In genomic region chr12:123506059-123506842, GRCh38 we compare ENCODE assay signal across 20 cellular contexts. TPM values are rescaled to one million over a fixed set of nuclear protein-coding genes. Genes with fewer than 3 reads are reported as not detected.
DNase-seq lines count a peak whose midpoint lies in the region; ATAC-seq, FAIRE-seq and TF ChIP-seq lines count a peak whose summit lies in the region.
"Had no signal": no experiment of that assay in that cellular context is flagged by ENCODE, and none has a peak within 500 bp of the region (broad histone marks: within the 10 kb centered on the region; RNA-seq: fewer than 3 reads in every experiment).

No MANE protein-coding gene starts in this region.

- no peak overlapping the region for H3K27ac Mint-ChIP-seq in endothelial cell (ENCODE audit: unreplicated experiment)
- H3K27ac Mint-ChIP-seq: B cell; CD4-positive, alpha-beta T cell; GM23338 had no signal

- no peaks in the 10 kb centered on the region for H3K4me1 ChIP-seq in A549
- peaks cover 11% of the 10 kb centered on the region for H3K4me1 ChIP-seq in NT2/D1 (ENCODE audit: insufficient read depth, insufficient read length)
- H3K4me1 ChIP-seq in osteoblast (ENCODE audit: insufficient read depth, low read length): no peaks in the 10 kb centered on the region
- H3K4me1 ChIP-seq in HAP-1: peaks cover 4% of the 10 kb centered on the region

- H3K27ac ChIP-seq in A549 (no peak overlapping the region), osteoblast (ENCODE audit: low read depth, low read length) (no peak overlapping the region)
- H3K27ac ChIP-seq: HL-60 had no signal

- TF ChIP-seq POLR2A in A549 (IDR thresholded peaks at IDR 0.05; ENCODE audit: low read length): no peak

- H3K9me3 Mint-ChIP-seq in endothelial cell (ENCODE audit: unreplicated experiment): no peaks in the 10 kb centered on the region
- H3K9me3 Mint-ChIP-seq: CD4-positive, alpha-beta T cell; GM23338 had no signal

- peaks cover 8% of the 10 kb centered on the region for H3K27me3 Mint-ChIP-seq in endothelial cell (ENCODE audit: unreplicated experiment)
- H3K27me3 Mint-ChIP-seq: B cell; CD4-positive, alpha-beta T cell had no signal

- TF ChIP-seq CTCF in A549 (IDR thresholded peaks at IDR 0.05) (no peak), endothelial cell (IDR thresholded peaks at IDR 0.05; ENCODE audit: unreplicated experiment) (no peak), osteoblast (IDR thresholded peaks at IDR 0.05; ENCODE audit: extremely low read depth, low read depth, low read length) (no peak)

- H3K36me3 ChIP-seq in NT2/D1 (ENCODE audit: insufficient read depth, insufficient read length, low read length): peaks cover 39% of the 10 kb centered on the region
- peaks cover 11% of the 10 kb centered on the region for H3K36me3 ChIP-seq in osteoblast (ENCODE audit: insufficient read depth, low read length)
- H3K36me3 ChIP-seq in HAP-1 (replicated peaks): peaks cover 3% of the 10 kb centered on the region

- peak overlapping the region; percentile 17 for H3K9ac ChIP-seq in NT2/D1 (ENCODE audit: insufficient read length, low read depth)

- POLR2A ChIA-PET in A549 (lab: Yijun Ruan, JAX): no interaction called here

- peak overlapping the region; percentile 35 for H3K4me3 Mint-ChIP-seq in endothelial cell (ENCODE audit: unreplicated experiment)
- H3K4me3 Mint-ChIP-seq: B cell; CD4-positive, alpha-beta T cell; GM23338 had no signal

- H4K20me1 ChIP-seq in osteoblast (ENCODE audit: insufficient read depth, low read length): no peaks in the 10 kb centered on the region

- CTCF ChIA-PET in A549 (lab: Yijun Ruan, JAX): interaction anchor here (1.8 kb wide), 1 partner anchor 12 kb away, joined by 4 read pairs; no protein-coding TSS in a partner anchor

- WGBS in A549 (ENCODE audit: missing lambda C conversion rate): 92% methylated on average over 17 of the region's 17 CpGs

- in situ Hi-C loops in HAP-1 (cut with MboI; ENCODE audit: low sequenced_read_pairs): no loop called here

- DNase-seq in A549 (ENCODE audit: low read depth in 1 of 2, low spot score in 1 of 2) (no peak), NT2/D1 (ENCODE audit: low read depth, low spot score) (no peak), endothelial cell (ENCODE audit: low spot score) (no peak), osteoblast (ENCODE audit: insufficient read length, low spot score, missing footprints) (peak; percentile 39), amniotic stem cell (lab: John Stamatoyannopoulos, UW) (no peak), HAP-1 (ENCODE audit: low spot score in 2 of 2) (no peak), D341Med (ENCODE audit: low spot score) (no peak)
- DNase-seq: C1 segment of cervical spinal cord; Calu3; CD4-positive, alpha-beta T cell; DMS153; DMS79 treated with DMSO at 0.1 percent for 48 hours; EL; H7 had no signal

- H3K4me3 ChIP-seq in A549 (no peak overlapping the region), NT2/D1 (ENCODE audit: insufficient read length, low read depth) (no peak overlapping the region), osteoblast (ENCODE audit: insufficient read depth, low read length) (no peak overlapping the region), HAP-1 (no peak overlapping the region)
- H3K4me3 ChIP-seq: GM23338 had no signal

- peaks cover 4% of the 10 kb centered on the region for H3K4me1 Mint-ChIP-seq in endothelial cell (ENCODE audit: unreplicated experiment)
- H3K4me1 Mint-ChIP-seq: B cell, GM23338 had no signal

- H3K27me3 ChIP-seq in NT2/D1 (ENCODE audit: insufficient read depth, insufficient read length) (no peaks in the 10 kb centered on the region), osteoblast (ENCODE audit: insufficient read depth, low read length) (no peaks in the 10 kb centered on the region), HAP-1 (ENCODE audit: low read depth) (no peaks in the 10 kb centered on the region)

- ATAC-seq in A549: peak; percentile 11 to 30; a peak in 2 of 6 replicates
- ATAC-seq in GM18519 (IDR thresholded peaks at IDR 0.05; ENCODE audit: low FRiP score, unreplicated experiment): no peak
- ATAC-seq: GM23338 had no signal

- FAIRE-seq in A549 (lab: Jason Lieb, UNC): no peak
- FAIRE-seq: G401.6, GM12891 had no signal

- no peak for TF ChIP-seq RAD21 in A549 (conservative IDR thresholded peaks at IDR 0.05 in 1 of 2, IDR thresholded peaks at IDR 0.05 in 1 of 2)

- peaks cover 25% of the 10 kb centered on the region for H3K79me2 ChIP-seq in osteoblast (ENCODE audit: insufficient read depth, low read length)

- no peaks in the 10 kb centered on the region for H3K9me3 ChIP-seq in A549
- no peaks in the 10 kb centered on the region for H3K9me3 ChIP-seq in NT2/D1 (ENCODE audit: insufficient read depth, low read length)
- H3K9me3 ChIP-seq in osteoblast (ENCODE audit: low read depth, low read length): no peaks in the 10 kb centered on the region
- no peaks in the 10 kb centered on the region for H3K9me3 ChIP-seq in HAP-1

- H3K36me3 Mint-ChIP-seq in endothelial cell (ENCODE audit: low read depth, unreplicated experiment): peaks cover 26% of the 10 kb centered on the region

- no peak for TF ChIP-seq EP300 in A549 (IDR thresholded peaks at IDR 0.05)

- H2AFZ ChIP-seq in osteoblast (ENCODE audit: low read length): no peak overlapping the region
- H2AFZ ChIP-seq: GM23338 had no signal

- H3K4me2 ChIP-seq in A549 (no peak overlapping the region), osteoblast (ENCODE audit: insufficient read depth, low read length) (no peak overlapping the region)
- H3K4me2 ChIP-seq: GM23338 had no signal

TF ChIP-seq in A549, 52 proteins besides CTCF, POLR2A, EP300 and RAD21 (continues in another document):
- TF ChIP-seq SREBF2 (IDR thresholded peaks at IDR 0.05): no peak
- no peak for TF ChIP-seq JUN (IDR thresholded peaks at IDR 0.05)
- TF ChIP-seq CEBPB (IDR thresholded peaks at IDR 0.05): no peak
- TF ChIP-seq USF2 (IDR thresholded peaks at IDR 0.05): no peak
- TF ChIP-seq, protein P1, sequence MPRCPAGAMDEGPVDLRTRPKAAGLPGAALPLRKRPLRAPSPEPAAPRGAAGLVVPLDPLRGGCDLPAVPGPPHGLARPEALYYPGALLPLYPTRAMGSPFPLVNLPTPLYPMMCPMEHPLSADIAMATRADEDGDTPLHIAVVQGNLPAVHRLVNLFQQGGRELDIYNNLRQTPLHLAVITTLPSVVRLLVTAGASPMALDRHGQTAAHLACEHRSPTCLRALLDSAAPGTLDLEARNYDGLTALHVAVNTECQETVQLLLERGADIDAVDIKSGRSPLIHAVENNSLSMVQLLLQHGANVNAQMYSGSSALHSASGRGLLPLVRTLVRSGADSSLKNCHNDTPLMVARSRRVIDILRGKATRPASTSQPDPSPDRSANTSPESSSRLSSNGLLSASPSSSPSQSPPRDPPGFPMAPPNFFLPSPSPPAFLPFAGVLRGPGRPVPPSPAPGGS (IDR thresholded peaks at IDR 0.05): no peak
- TF ChIP-seq REST (IDR thresholded peaks at IDR 0.05): no peak
- TF ChIP-seq RFX5 (IDR thresholded peaks at IDR 0.05): no peak
- TF ChIP-seq ZNF302 (CRISPR knock-in tag; IDR thresholded peaks at IDR 0.05): no peak
- TF ChIP-seq ZSCAN20 (CRISPR knock-in tag; IDR thresholded peaks at IDR 0.05): no peak
- no peak for TF ChIP-seq RCOR1 (IDR thresholded peaks at IDR 0.05; ENCODE audit: low read depth, low read length)
- no peak for TF ChIP-seq PHF8 (IDR thresholded peaks at IDR 0.05; ENCODE audit: borderline replicate concordance, low read depth)
- TF ChIP-seq CHD4 (IDR thresholded peaks at IDR 0.05; ENCODE audit: borderline replicate concordance): no peak

RNA-seq across cellular contexts. Expression of gene RILPL1, which starts 27.3 kb away (rescaled TPM):
- polyA plus RNA-seq in A549 (2011; rRNA removed) (14.2 and 15.5 TPM in 2 replicates), A549 (2017; fragmentation: RNase III; extraction: RNeasy Plus Mini Kit Qiagen cat#74134 plus additional on column Dnase treatment) (7.0 to 8.7 TPM (median 8.0 TPM) in 3 replicates)
- polyA plus RNA-seq in A549 (2012; cell fraction: cytosol; rRNA removed): 18.3 and 18.7 TPM in 2 replicates
- 43.8 and 48.1 TPM in 2 replicates for polyA plus RNA-seq in A549 (2012; cell fraction: nucleus; rRNA removed)
- 6.7 and 9.6 TPM in 2 replicates for polyA minus RNA-seq in A549 (2011; rRNA and poly(A)+ RNA removed)
- total RNA-seq in endothelial cell (ENCODE audit: unreplicated experiment) (19.8 TPM), osteoblast (14.7 and 16.3 TPM in 2 replicates)

RNA-seq across cellular contexts. Expression of gene SNRNP35, which starts 48.3 kb away (rescaled TPM):
- polyA plus RNA-seq in A549 (2011; rRNA removed): 14.3 and 19.1 TPM in 2 replicates
- polyA plus RNA-seq in A549 (2012; cell fraction: cytosol; rRNA removed): 17.1 and 18.4 TPM in 2 replicates
- 13.7 and 19.6 TPM in 2 replicates for polyA plus RNA-seq in A549 (2012; cell fraction: nucleus; rRNA removed)
- 20.6 to 23.6 TPM (median 21.5 TPM) in 3 replicates for polyA plus RNA-seq in A549 (2017; fragmentation: RNase III; extraction: RNeasy Plus Mini Kit Qiagen cat#74134 plus additional on column Dnase treatment)
- 11.8 TPM in 2 replicates for polyA minus RNA-seq in A549 (2011; rRNA and poly(A)+ RNA removed)
- total RNA-seq in endothelial cell (ENCODE audit: unreplicated experiment): 18.8 TPM
- total RNA-seq in osteoblast: 10.3 and 15.6 TPM in 2 replicates
